Comparison of ENCODE assay signal across 8 cellular contexts in genomic region chr12:9027660-9028059, GRCh38. TPM values are rescaled to one million over a fixed set of nuclear protein-coding genes. Genes with fewer than 3 reads are reported as not detected.
A peak's percentile ranks its signal among the peaks of the same experiment; 100 is the strongest.
DNase-seq lines count a peak whose midpoint lies in the region; ATAC-seq lines count a peak whose summit lies in the region.
"Not testable (repeated sequence)": the region's sequence is repeated elsewhere in the genome, so short reads cannot be mapped to it uniquely, and the experiment has no call there.
"Had no signal": no experiment of that assay in that cellular context is flagged by ENCODE, and none has a peak within 500 bp of the region (broad histone marks: within the 10 kb centered on the region; RNA-seq: fewer than 3 reads in every experiment).

No MANE protein-coding gene starts in this region.

- H3K27me3 Mint-ChIP-seq in T-helper 2 cell treated with Interferon-gamma antibody and Interleukin-4, amounts not matched to agents 5 μg/mL and 100 μg/mL, for 36 hours (ENCODE audit: low read depth); activated CD8-positive, alpha-beta T cell treated with anti-CD3 and anti-CD28 coated beads, Interleukin-2, amount 10 ng/mL, durations not matched to agents 7 days and 5 days (ENCODE audit: low read depth); activated T-helper 1 cell treated with anti-CD3 and anti-CD28 coated beads, Interleukin-12 subunit alpha, Interleukin-12 subunit beta, Interleukin-2, Interleukin-4 antibody, amounts not matched to agents 30 ng/mL and 10 ng/mL and 1 ng/mL, durations not matched to agents 14 hours and 24 hours and 36 hours (ENCODE audit: insufficient read depth); activated naive CD8-positive, alpha-beta T cell treated with anti-CD3 and anti-CD28 coated beads, Interleukin-2, amount 10 ng/mL, durations not matched to agents 7 days and 5 days; natural killer cell treated with Interleukin-12 subunit alpha and Interleukin-12 subunit beta and Interleukin-15 and Interleukin-18, amount 100 ng/mL, for 72 hours: not testable (repeated sequence)

- intact Hi-C loops in activated T-helper 1 cell treated with anti-CD3 and anti-CD28 coated beads, Interleukin-12 subunit alpha, Interleukin-12 subunit beta, Interleukin-2, Interleukin-4 antibody, amounts not matched to agents 30 ng/mL and 10 ng/mL and 1 ng/mL, durations not matched to agents 14 hours and 24 hours and 36 hours (cut with micrococcal nuclease) = loop anchor here (5.0 to 10.0 kb wide), 4 partner anchors 535 to 1335 kb away; no protein-coding TSS in a partner anchor

- peaks cover 23% of the 10 kb centered on the region for H3K4me1 Mint-ChIP-seq in T-helper 2 cell treated with Interferon-gamma antibody and Interleukin-4, amounts not matched to agents 5 μg/mL and 100 μg/mL, for 36 hours (ENCODE audit: low read depth)
- peaks cover 25% of the 10 kb centered on the region for H3K4me1 Mint-ChIP-seq in activated CD8-positive, alpha-beta T cell treated with anti-CD3 and anti-CD28 coated beads, Interleukin-2, amount 10 ng/mL, durations not matched to agents 7 days and 5 days (ENCODE audit: low read depth)
- H3K4me1 Mint-ChIP-seq in activated T-helper 1 cell treated with anti-CD3 and anti-CD28 coated beads, Interleukin-12 subunit alpha, Interleukin-12 subunit beta, Interleukin-2, Interleukin-4 antibody, amounts not matched to agents 30 ng/mL and 10 ng/mL and 1 ng/mL, durations not matched to agents 14 hours and 24 hours and 36 hours (ENCODE audit: low read depth) = not testable (repeated sequence)
- peaks cover 15% of the 10 kb centered on the region for H3K4me1 Mint-ChIP-seq in activated naive CD8-positive, alpha-beta T cell treated with anti-CD3 and anti-CD28 coated beads, Interleukin-2, amount 10 ng/mL, durations not matched to agents 7 days and 5 days
- H3K4me1 Mint-ChIP-seq in natural killer cell treated with Interleukin-12 subunit alpha and Interleukin-12 subunit beta and Interleukin-15 and Interleukin-18, amount 100 ng/mL, for 72 hours (ENCODE audit: low read depth in 2 of 2) = peaks cover 20 to 22% of the 10 kb centered on the region in 2 donors

- peak; percentile 57 for DNase-seq in T-helper 2 cell treated with Interferon-gamma antibody and Interleukin-4, amounts not matched to agents 5 μg/mL and 100 μg/mL, for 36 hours (ENCODE audit: low spot score)
- peak; percentile 54 for DNase-seq in activated CD8-positive, alpha-beta T cell treated with anti-CD3 and anti-CD28 coated beads, Interleukin-2, amount 10 ng/mL, durations not matched to agents 7 days and 5 days
- not testable (repeated sequence) for DNase-seq in activated T-helper 1 cell treated with anti-CD3 and anti-CD28 coated beads, Interleukin-12 subunit alpha, Interleukin-12 subunit beta, Interleukin-2, Interleukin-4 antibody, amounts not matched to agents 30 ng/mL and 10 ng/mL and 1 ng/mL, durations not matched to agents 14 hours and 24 hours and 36 hours (ENCODE audit: low spot score)
- DNase-seq in activated naive CD8-positive, alpha-beta T cell treated with anti-CD3 and anti-CD28 coated beads, Interleukin-2, amount 10 ng/mL, durations not matched to agents 7 days and 5 days = peak; percentile 40
- DNase-seq in natural killer cell treated with Interleukin-12 subunit alpha and Interleukin-12 subunit beta and Interleukin-15 and Interleukin-18, amount 100 ng/mL, for 72 hours (ENCODE audit: low spot score) = peak; percentile 74
- peak; percentile 37 to 44 for DNase-seq in stimulated activated CD4-positive, alpha-beta T cell treated with anti-CD3 and anti-CD28 coated beads, Interleukin-4, amount 100 ng/mL, for 48 hours (ENCODE audit: low read depth in 2 of 2)
- DNase-seq in stimulated activated naive CD4-positive, alpha-beta T cell treated with Interleukin-2 at 50 U/mL for 16 hours (lab: John Stamatoyannopoulos, UW) = peak; percentile 32

- H3K9me3 Mint-ChIP-seq in T-helper 2 cell treated with Interferon-gamma antibody and Interleukin-4, amounts not matched to agents 5 μg/mL and 100 μg/mL, for 36 hours; activated CD8-positive, alpha-beta T cell treated with anti-CD3 and anti-CD28 coated beads, Interleukin-2, amount 10 ng/mL, durations not matched to agents 7 days and 5 days (ENCODE audit: insufficient read depth); activated T-helper 1 cell treated with anti-CD3 and anti-CD28 coated beads, Interleukin-12 subunit alpha, Interleukin-12 subunit beta, Interleukin-2, Interleukin-4 antibody, amounts not matched to agents 30 ng/mL and 10 ng/mL and 1 ng/mL, durations not matched to agents 14 hours and 24 hours and 36 hours; activated naive CD8-positive, alpha-beta T cell treated with anti-CD3 and anti-CD28 coated beads, Interleukin-2, amount 10 ng/mL, durations not matched to agents 7 days and 5 days; natural killer cell treated with Interleukin-12 subunit alpha and Interleukin-12 subunit beta and Interleukin-15 and Interleukin-18, amount 100 ng/mL, for 72 hours: not testable (repeated sequence)

- POLR2A ChIA-PET in activated CD8-positive, alpha-beta T cell treated with anti-CD3 and anti-CD28 coated beads, Interleukin-2, amount 10 ng/mL, durations not matched to agents 7 days and 5 days (lab: Charles Lee) = interaction anchor here (0.7 to 1.8 kb wide), 4 partner anchors 9 to 78 kb away, joined by 3 to 7 read pairs (median 6); partner anchors contain the start of gene M6PR
- POLR2A ChIA-PET in activated naive CD8-positive, alpha-beta T cell treated with anti-CD3 and anti-CD28 coated beads, Interleukin-2, amount 10 ng/mL, durations not matched to agents 7 days and 5 days (lab: Charles Lee) = interaction anchor here (0.7 to 1.7 kb wide), 3 partner anchors 41 to 78 kb away, joined by 3 to 4 read pairs (median 4); partner anchors contain the start of gene M6PR

- H3K27ac Mint-ChIP-seq in T-helper 2 cell treated with Interferon-gamma antibody and Interleukin-4, amounts not matched to agents 5 μg/mL and 100 μg/mL, for 36 hours = peak overlapping the region; percentile 65
- H3K27ac Mint-ChIP-seq in activated CD8-positive, alpha-beta T cell treated with anti-CD3 and anti-CD28 coated beads, Interleukin-2, amount 10 ng/mL, durations not matched to agents 7 days and 5 days = peak overlapping the region; percentile 82
- peak overlapping the region; percentile 88 for H3K27ac Mint-ChIP-seq in activated T-helper 1 cell treated with anti-CD3 and anti-CD28 coated beads, Interleukin-12 subunit alpha, Interleukin-12 subunit beta, Interleukin-2, Interleukin-4 antibody, amounts not matched to agents 30 ng/mL and 10 ng/mL and 1 ng/mL, durations not matched to agents 14 hours and 24 hours and 36 hours
- peak overlapping the region; percentile 87 for H3K27ac Mint-ChIP-seq in activated naive CD8-positive, alpha-beta T cell treated with anti-CD3 and anti-CD28 coated beads, Interleukin-2, amount 10 ng/mL, durations not matched to agents 7 days and 5 days
- peak overlapping the region; percentile 82 to 83 for H3K27ac Mint-ChIP-seq in natural killer cell treated with Interleukin-12 subunit alpha and Interleukin-12 subunit beta and Interleukin-15 and Interleukin-18, amount 100 ng/mL, for 72 hours

- H3K4me3 Mint-ChIP-seq in T-helper 2 cell treated with Interferon-gamma antibody and Interleukin-4, amounts not matched to agents 5 μg/mL and 100 μg/mL, for 36 hours = peak overlapping the region; percentile 35
- peak overlapping the region; percentile 22 for H3K4me3 Mint-ChIP-seq in activated CD8-positive, alpha-beta T cell treated with anti-CD3 and anti-CD28 coated beads, Interleukin-2, amount 10 ng/mL, durations not matched to agents 7 days and 5 days
- peak overlapping the region; percentile 9 for H3K4me3 Mint-ChIP-seq in activated T-helper 1 cell treated with anti-CD3 and anti-CD28 coated beads, Interleukin-12 subunit alpha, Interleukin-12 subunit beta, Interleukin-2, Interleukin-4 antibody, amounts not matched to agents 30 ng/mL and 10 ng/mL and 1 ng/mL, durations not matched to agents 14 hours and 24 hours and 36 hours
- H3K4me3 Mint-ChIP-seq in activated naive CD8-positive, alpha-beta T cell treated with anti-CD3 and anti-CD28 coated beads, Interleukin-2, amount 10 ng/mL, durations not matched to agents 7 days and 5 days = peak overlapping the region; percentile 36
- peak overlapping the region; percentile 72 for H3K4me3 Mint-ChIP-seq in natural killer cell treated with Interleukin-12 subunit alpha and Interleukin-12 subunit beta and Interleukin-15 and Interleukin-18, amount 100 ng/mL, for 72 hours

- CTCF ChIA-PET in activated CD8-positive, alpha-beta T cell treated with anti-CD3 and anti-CD28 coated beads, Interleukin-2, amount 10 ng/mL, durations not matched to agents 7 days and 5 days (lab: Charles Lee) = interaction anchor here (0.8 to 4.7 kb wide), 7 partner anchors 11 to 78 kb away, joined by 3 to 57 read pairs (median 4); partner anchors contain the start of gene M6PR

- peaks cover 10% of the 10 kb centered on the region for H3K36me3 Mint-ChIP-seq in T-helper 2 cell treated with Interferon-gamma antibody and Interleukin-4, amounts not matched to agents 5 μg/mL and 100 μg/mL, for 36 hours (ENCODE audit: low read depth)
- not testable (repeated sequence) for H3K36me3 Mint-ChIP-seq in activated CD8-positive, alpha-beta T cell treated with anti-CD3 and anti-CD28 coated beads, Interleukin-2, amount 10 ng/mL, durations not matched to agents 7 days and 5 days (ENCODE audit: low read depth); activated T-helper 1 cell treated with anti-CD3 and anti-CD28 coated beads, Interleukin-12 subunit alpha, Interleukin-12 subunit beta, Interleukin-2, Interleukin-4 antibody, amounts not matched to agents 30 ng/mL and 10 ng/mL and 1 ng/mL, durations not matched to agents 14 hours and 24 hours and 36 hours (ENCODE audit: low read depth); natural killer cell treated with Interleukin-12 subunit alpha and Interleukin-12 subunit beta and Interleukin-15 and Interleukin-18, amount 100 ng/mL, for 72 hours
- peaks cover 12% of the 10 kb centered on the region for H3K36me3 Mint-ChIP-seq in activated naive CD8-positive, alpha-beta T cell treated with anti-CD3 and anti-CD28 coated beads, Interleukin-2, amount 10 ng/mL, durations not matched to agents 7 days and 5 days

- not testable (repeated sequence) for ATAC-seq in activated CD8-positive, alpha-beta T cell treated with anti-CD3 and anti-CD28 coated beads, Interleukin-2, amount 10 ng/mL, durations not matched to agents 7 days and 5 days; activated naive CD8-positive, alpha-beta T cell treated with anti-CD3 and anti-CD28 coated beads, Interleukin-2, amount 10 ng/mL, durations not matched to agents 7 days and 5 days (ENCODE audit: low read depth)
- ATAC-seq in natural killer cell treated with Interleukin-12 subunit alpha and Interleukin-12 subunit beta and Interleukin-15 and Interleukin-18, amount 100 ng/mL, for 72 hours = peak; percentile 57 to 78

RNA-seq across cellular contexts. Expression of gene KLRG1, which starts 38.3 kb away (rescaled TPM):
- 1 to 10 TPM; 4.3 to 4.6 TPM for total RNA-seq in activated CD8-positive, alpha-beta T cell treated with anti-CD3 and anti-CD28 coated beads, Interleukin-2, amount 10 ng/mL, durations not matched to agents 7 days and 5 days
- total RNA-seq in activated T-helper 1 cell treated with anti-CD3 and anti-CD28 coated beads, Interleukin-12 subunit alpha, Interleukin-12 subunit beta, Interleukin-2, Interleukin-4 antibody, amounts not matched to agents 30 ng/mL and 10 ng/mL and 1 ng/mL, durations not matched to agents 14 hours and 24 hours and 36 hours = 0.69 and 1.4 TPM in 2 replicates
- 10 to 100 TPM; 14.4 to 16.1 TPM for total RNA-seq in activated naive CD8-positive, alpha-beta T cell treated with anti-CD3 and anti-CD28 coated beads, Interleukin-2, amount 10 ng/mL, durations not matched to agents 7 days and 5 days
- total RNA-seq in natural killer cell treated with Interleukin-12 subunit alpha and Interleukin-12 subunit beta and Interleukin-15 and Interleukin-18, amount 100 ng/mL, for 72 hours = 10 to 100 TPM in 1 of 2 donors, 1 to 10 TPM in 1; 6.7 to 23.2 TPM
- total RNA-seq: GM23248 had no signal

Comparison
In these comparisons a context has a peak if more than half of its experiments do, and no peak if none do; other contexts are left out.
1. H3K4me3 Mint-ChIP-seq: peak in every context shown above with its lines; median percentile 72 in natural killer cell treated with Interleukin-12 subunit alpha and Interleukin-12 subunit beta and Interleukin-15 and Interleukin-18, amount 100 ng/mL, for 72 hours; 36 in activated naive CD8-positive, alpha-beta T cell treated with anti-CD3 and anti-CD28 coated beads, Interleukin-2, amount 10 ng/mL, durations not matched to agents 7 days and 5 days; 35 in T-helper 2 cell treated with Interferon-gamma antibody and Interleukin-4, amounts not matched to agents 5 μg/mL and 100 μg/mL, for 36 hours; 22 in activated CD8-positive, alpha-beta T cell treated with anti-CD3 and anti-CD28 coated beads, Interleukin-2, amount 10 ng/mL, durations not matched to agents 7 days and 5 days; 9 in activated T-helper 1 cell treated with anti-CD3 and anti-CD28 coated beads, Interleukin-12 subunit alpha, Interleukin-12 subunit beta, Interleukin-2, Interleukin-4 antibody, amounts not matched to agents 30 ng/mL and 10 ng/mL and 1 ng/mL, durations not matched to agents 14 hours and 24 hours and 36 hours.